Comparison of ENCODE assay signal across 1 cellular context in the genomic region with DNA sequence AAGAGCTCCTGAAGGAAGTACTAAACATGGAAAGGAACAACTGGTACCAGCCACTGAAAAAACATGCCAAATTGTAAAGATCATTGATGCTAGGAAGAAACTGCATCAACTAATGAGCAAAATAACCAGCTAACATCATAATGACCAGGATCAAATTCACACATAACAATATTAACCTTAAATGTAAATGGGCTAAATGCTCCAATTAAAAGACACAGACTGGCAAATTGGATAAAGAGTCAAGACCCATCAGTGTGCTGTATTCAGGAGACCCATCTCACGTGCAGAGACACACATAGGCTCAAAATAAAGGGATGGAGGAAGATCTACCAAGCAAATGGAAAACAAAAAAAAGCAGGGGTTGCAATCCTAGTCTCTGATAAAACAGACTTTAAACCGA. TPM values are rescaled to one million over a fixed set of nuclear protein-coding genes. Genes with fewer than 3 reads are reported as not detected.
"Had no signal": no experiment of that assay in that cellular context is flagged by ENCODE, and none has a peak within 500 bp of the region (broad histone marks: within the 10 kb centered on the region; RNA-seq: fewer than 3 reads in every experiment).

No MANE protein-coding gene starts in this region.

RNA-seq across cellular contexts. Expression of a gene that starts 55.4 kb away (rescaled TPM):
- total RNA-seq: H7 had no signal
